Comparison of ENCODE assay signal across 1 cellular context in genomic region chr1:205706601-205707502, GRCh38.
A peak's percentile ranks its signal among the peaks of the same experiment; 100 is the strongest.
TF ChIP-seq lines count a peak whose summit lies in the region.

No MANE protein-coding gene starts in this region.

TF ChIP-seq in K562, 482 proteins besides CTCF, POLR2A, EP300 and RAD21 (continued from another document):
- 0 out of 2 replicates have a peak, but pooled peaks have one; percentile 28 for TF ChIP-seq ZBTB9 (CRISPR knock-in tag; IDR thresholded peaks at IDR 0.05)
- TF ChIP-seq DPF2 (IDR thresholded peaks at IDR 0.05): peak; percentile 82
- TF ChIP-seq ZNF23 (CRISPR knock-in tag; IDR thresholded peaks at IDR 0.05): 0 out of 2 replicates have a peak, but pooled peaks have one; percentile 27
- TF ChIP-seq CCNT2 (IDR thresholded peaks at IDR 0.05; ENCODE audit: borderline replicate concordance, extremely low read depth, insufficient read length, low read depth, low read length): peak; percentile 67
- TF ChIP-seq CTBP1 (IDR thresholded peaks at IDR 0.05; ENCODE audit: borderline replicate concordance): peak; percentile 86; the same call in 1 of the 2 replicates
- TF ChIP-seq ZNF79 (CRISPR knock-in tag; IDR thresholded peaks at IDR 0.05; ENCODE audit: low read depth): peak; percentile 43; the same call in 1 of the 2 replicates
- no peak for TF ChIP-seq NELFE (IDR thresholded peaks at IDR 0.05; ENCODE audit: insufficient read depth, insufficient read length)
- no peak for TF ChIP-seq HDAC6 (IDR thresholded peaks at IDR 0.05; ENCODE audit: low read depth, low read length)
- no peak for TF ChIP-seq PBX2 (CRISPR knock-in tag; IDR thresholded peaks at IDR 0.05; ENCODE audit: low read depth)
- TF ChIP-seq PBX2 (tag; conservative IDR thresholded peaks at IDR 0.05; ENCODE audit: low read depth): peak; percentile 56
- no peak for TF ChIP-seq HMGN3 (IDR thresholded peaks at IDR 0.05; ENCODE audit: borderline replicate concordance, extremely low read depth, insufficient read length, low read depth, low read length)
- TF ChIP-seq HDAC1 (IDR thresholded peaks at IDR 0.05): peak in 1 of 2 experiments; percentile 51; a peak in 1 of 4 replicates
- TF ChIP-seq ARID1B (IDR thresholded peaks at IDR 0.05): peak; percentile 89
- TF ChIP-seq FOSL1 (tag; conservative IDR thresholded peaks at IDR 0.05): peak; percentile 89
- no peak for TF ChIP-seq ZNF124 (CRISPR knock-in tag; IDR thresholded peaks at IDR 0.05)
- 0 out of 2 replicates have a peak, but pooled peaks have one; percentile 59 for TF ChIP-seq SMAD3 (CRISPR knock-in tag; conservative IDR thresholded peaks at IDR 0.05)
- TF ChIP-seq TCFL5 (CRISPR knock-in tag; conservative IDR thresholded peaks at IDR 0.05): 0 out of 2 replicates have a peak, but pooled peaks have one; percentile 3
- TF ChIP-seq MTA1 (IDR thresholded peaks at IDR 0.05; ENCODE audit: borderline replicate concordance): peak; percentile 79; the same call in 1 of the 2 replicates
- peak; percentile 80; the same call in 1 of the 2 replicates for TF ChIP-seq GATAD2B (IDR thresholded peaks at IDR 0.05; ENCODE audit: borderline replicate concordance)
- no peak for TF ChIP-seq WHSC1 (IDR thresholded peaks at IDR 0.05; ENCODE audit: low read length)
- no peak for TF ChIP-seq FOXP4 (CRISPR knock-in tag; IDR thresholded peaks at IDR 0.05; ENCODE audit: borderline replicate concordance)
- no peak for TF ChIP-seq NCOA6 (IDR thresholded peaks at IDR 0.05)
- peak; percentile 66 for TF ChIP-seq ZNF316 (IDR thresholded peaks at IDR 0.05)
- no peak for TF ChIP-seq RBM14 (IDR thresholded peaks at IDR 0.05; ENCODE audit: borderline replicate concordance, insufficient read depth, low read depth, low read length)
- peak; percentile 31 to 52; a peak in 3 of 4 replicates for TF ChIP-seq NRF1 (conservative IDR thresholded peaks at IDR 0.05 in 1 of 2, IDR thresholded peaks at IDR 0.05 in 1 of 2)
- TF ChIP-seq SOX6 (IDR thresholded peaks at IDR 0.05): peak; percentile 89
- peak; percentile 50 for TF ChIP-seq SMAD4 (CRISPR knock-in tag; conservative IDR thresholded peaks at IDR 0.05)
- TF ChIP-seq ATF1 (CRISPR knock-in tag; IDR thresholded peaks at IDR 0.05): no peak
- TF ChIP-seq ATF1 (tag; IDR thresholded peaks at IDR 0.05): 0 out of 2 replicates have a peak, but pooled peaks have one; percentile 22
- peak; percentile 64 for TF ChIP-seq CEBPB (tag; IDR thresholded peaks at IDR 0.05)
- TF ChIP-seq SMARCA4 (IDR thresholded peaks at IDR 0.05): peak; percentile 89
- TF ChIP-seq TOE1 (IDR thresholded peaks at IDR 0.05; ENCODE audit: borderline replicate concordance): peak; percentile 34; the same call in 1 of the 2 replicates
- TF ChIP-seq TOE1 (CRISPR knock-in tag; IDR thresholded peaks at IDR 0.05; ENCODE audit: borderline replicate concordance, low read depth): no peak
- TF ChIP-seq FOXJ3 (CRISPR knock-in tag; IDR thresholded peaks at IDR 0.05): no peak
- TF ChIP-seq VEZF1 (CRISPR knock-in tag; IDR thresholded peaks at IDR 0.05): peak; percentile 45; the same call in 1 of the 2 replicates
- peak in 1 of 2 experiments; percentile 61; a peak in 1 of 4 replicates for TF ChIP-seq TEAD1 (CRISPR knock-in tag; IDR thresholded peaks at IDR 0.05)
- peak; percentile 67; the same call in 1 of the 2 replicates for TF ChIP-seq ZNF766 (CRISPR knock-in tag; conservative IDR thresholded peaks at IDR 0.05)
- TF ChIP-seq PML (IDR thresholded peaks at IDR 0.05; ENCODE audit: low read length): peak; percentile 55; the same call in 1 of the 2 replicates
- 0 out of 2 replicates have a peak, but pooled peaks have one; percentile 37 for TF ChIP-seq MTA2 (IDR thresholded peaks at IDR 0.05; ENCODE audit: low read depth)
- TF ChIP-seq KLF16 (IDR thresholded peaks at IDR 0.05): peak; percentile 80
- peak; percentile 72 for TF ChIP-seq CBFA2T2 (conservative IDR thresholded peaks at IDR 0.05)
- TF ChIP-seq KDM1A (IDR thresholded peaks at IDR 0.05): peak; percentile 22 to 50; a peak in 2 of 4 replicates
- TF ChIP-seq ZNF589 (CRISPR knock-in tag; IDR thresholded peaks at IDR 0.05; ENCODE audit: low read depth): 0 out of 2 replicates have a peak, but pooled peaks have one; percentile 32
- TF ChIP-seq ATF3 (IDR thresholded peaks at IDR 0.05): peak; percentile 58; the same call in 1 of the 2 replicates
- TF ChIP-seq ATF3 (CRISPR knock-in tag; conservative IDR thresholded peaks at IDR 0.05): no peak
- TF ChIP-seq HES1 (IDR thresholded peaks at IDR 0.05; ENCODE audit: low read depth): peak; percentile 77
- TF ChIP-seq CEBPG (CRISPR knock-in tag; IDR thresholded peaks at IDR 0.05): no peak
- peak in 1 of 2 experiments; percentile 60; a peak in 2 of 4 replicates for TF ChIP-seq CEBPG (tag; conservative IDR thresholded peaks at IDR 0.05 in 1 of 2, IDR thresholded peaks at IDR 0.05 in 1 of 2)
- 0 out of 2 replicates have a peak, but pooled peaks have one; percentile 5 for TF ChIP-seq DEAF1 (CRISPR knock-in tag; IDR thresholded peaks at IDR 0.05)
- TF ChIP-seq ZFX (CRISPR knock-in tag; IDR thresholded peaks at IDR 0.05): peak; percentile 19; the same call in 1 of the 2 replicates
